In genomic region chr18:8610442-8610801, GRCh38 we compare ENCODE assay signal across 8 cellular contexts. TPM values are rescaled to one million over a fixed set of nuclear protein-coding genes. Genes with fewer than 3 reads are reported as not detected.
A peak's percentile ranks its signal among the peaks of the same experiment; 100 is the strongest.
DNase-seq lines count a peak whose midpoint lies in the region; ATAC-seq and TF ChIP-seq lines count a peak whose summit lies in the region.

No MANE protein-coding gene starts in this region.

- POLR2A ChIA-PET in activated B cell treated with CpG ODN at 0.5 μM for 24 hours (lab: Charles Lee) = interaction anchor here (1.0 kb wide), 1 partner anchor 9 kb away, joined by 6 read pairs; no protein-coding TSS in a partner anchor

- TF ChIP-seq CTCF in activated B cell treated with CpG ODN at 0.5 μM for 24 hours (IDR thresholded peaks at IDR 0.05) (no peak), glutamatergic neuron (IDR thresholded peaks at IDR 0.05; ENCODE audit: partially characterized antibody, unreplicated experiment) (no peak), sigmoid colon (IDR thresholded peaks at IDR 0.05) (no peak)

- H3K36me3 ChIP-seq in sigmoid colon = no peaks in the 10 kb centered on the region

- TF ChIP-seq EP300 in sigmoid colon (IDR thresholded peaks at IDR 0.05) = no peak

- CTCF ChIA-PET in activated B cell treated with CpG ODN at 0.5 μM for 24 hours (lab: Charles Lee) = no interaction called here

- H3K9me3 Mint-ChIP-seq in activated B cell treated with CpG ODN at 0.5 μM for 24 hours (no peaks in the 10 kb centered on the region), glutamatergic neuron (ENCODE audit: unreplicated experiment) (peaks cover 6% of the 10 kb centered on the region)

- WGBS in sigmoid colon, 2 donors = 2% methylated on average over 11 of the region's 11 CpGs

- peak overlapping the region; percentile 73 to 95 (median 85) for H3K4me3 ChIP-seq in sigmoid colon

- ATAC-seq in Right ventricle myocardium superior (ENCODE audit: poor library complexity) = peak; percentile 36
- ATAC-seq in Right ventricle myocardium inferior = no peak
- ATAC-seq in activated B cell treated with CpG ODN at 0.5 μM for 24 hours (ENCODE audit: low read depth) = no peak
- no peak for ATAC-seq in GM21576 (IDR thresholded peaks at IDR 0.05; ENCODE audit: unreplicated experiment)

- H3K36me3 Mint-ChIP-seq in activated B cell treated with CpG ODN at 0.5 μM for 24 hours (ENCODE audit: low read depth) (peaks cover 24% of the 10 kb centered on the region), glutamatergic neuron (ENCODE audit: unreplicated experiment) (no peaks in the 10 kb centered on the region)

- H3K27me3 ChIP-seq in sigmoid colon = no peaks in the 10 kb centered on the region

- H3K4me1 Mint-ChIP-seq in activated B cell treated with CpG ODN at 0.5 μM for 24 hours = peaks cover 76% of the 10 kb centered on the region
- H3K4me1 Mint-ChIP-seq in glutamatergic neuron (ENCODE audit: low read depth, unreplicated experiment) = peaks cover 24% of the 10 kb centered on the region

- H3K4me1 ChIP-seq in sigmoid colon = peaks cover 0 to 70% (median 57%) of the 10 kb centered on the region in 4 donors

- H3K27me3 Mint-ChIP-seq in activated B cell treated with CpG ODN at 0.5 μM for 24 hours = no peaks in the 10 kb centered on the region
- H3K27me3 Mint-ChIP-seq in glutamatergic neuron (ENCODE audit: unreplicated experiment) = peaks cover 12% of the 10 kb centered on the region

- intact Hi-C loops in Right ventricle myocardium superior (cut with DNase I) (no loop called here), Right ventricle myocardium inferior (cut with DNase I) (no loop called here), activated B cell treated with CpG ODN at 0.5 μM for 24 hours (cut with micrococcal nuclease) (no loop called here), sigmoid colon (cut with DNase I) (no loop called here)

- no peaks in the 10 kb centered on the region for H3K9me3 ChIP-seq in sigmoid colon

- peak overlapping the region; percentile 89 for H3K4me3 Mint-ChIP-seq in activated B cell treated with CpG ODN at 0.5 μM for 24 hours
- peak overlapping the region; percentile 84 for H3K4me3 Mint-ChIP-seq in glutamatergic neuron (ENCODE audit: unreplicated experiment)

- peak overlapping the region; percentile 74 to 93 (median 87) for H3K27ac ChIP-seq in sigmoid colon

- no peak for TF ChIP-seq POLR2A in sigmoid colon (IDR thresholded peaks at IDR 0.05)

- no peak for DNase-seq in Right ventricle myocardium superior
- no peak for DNase-seq in Right ventricle myocardium inferior (ENCODE audit: missing footprints)
- no peak for DNase-seq in activated B cell treated with CpG ODN at 0.5 μM for 24 hours
- no peak for DNase-seq in glutamatergic neuron
- DNase-seq in sigmoid colon = no peak
- no peak for DNase-seq in activated gamma-delta T cell (lab: John Stamatoyannopoulos, UW)
- DNase-seq in AG08395 (ENCODE audit: low spot score) = no peak

- H3K27ac Mint-ChIP-seq in activated B cell treated with CpG ODN at 0.5 μM for 24 hours = peak overlapping the region; percentile 76
- peak overlapping the region; percentile 59 for H3K27ac Mint-ChIP-seq in glutamatergic neuron (ENCODE audit: unreplicated experiment)

RNA-seq across cellular contexts. Expression of gene RAB12, which starts 1.2 kb away (rescaled TPM):
- total RNA-seq in Right ventricle myocardium superior (123 TPM), Right ventricle myocardium inferior (113 TPM), activated B cell treated with CpG ODN at 0.5 μM for 24 hours (25.3 and 27.5 TPM in 2 replicates), glutamatergic neuron (ENCODE audit: unreplicated experiment) (28.8 TPM), sigmoid colon (10 to 100 TPM; 69.5 to 87.8 (median 77.6) TPM)
- 10 to 100 TPM in 2 of 3 donors, 1 to 10 TPM in 1; 9.2 to 16.2 (median 14.4) TPM for polyA plus RNA-seq in sigmoid colon
